ENCODE assay signal across 24 cellular contexts in genomic region chr2:241652722-241653121, GRCh38.
"Had no signal": no experiment of that assay in that cellular context is flagged by ENCODE, and none has a peak within 500 bp of the region (broad histone marks: within the 10 kb centered on the region; RNA-seq: fewer than 3 reads in every experiment).

No MANE protein-coding gene starts in this region.

- H3K4me1 ChIP-seq: colonic mucosa, lower lobe of right lung had no signal

- H3K9me3 Mint-ChIP-seq: dendritic cell treated with granulocyte-macrophage colony-stimulating factor and Interleukin-4, amounts not matched to agents 40 ng/mL and 50 ng/mL, for 4 days; effector memory CD8-positive, alpha-beta T cell; endodermal cell had no signal

- H3K27ac ChIP-seq: colonic mucosa, epithelial cell of prostate, esophagus squamous epithelium, gastrocnemius medialis, heart left ventricle, left lung, lower lobe of right lung had no signal

- H3K27me3 Mint-ChIP-seq: dendritic cell treated with granulocyte-macrophage colony-stimulating factor and Interleukin-4, amounts not matched to agents 40 ng/mL and 50 ng/mL, for 4 days; effector memory CD8-positive, alpha-beta T cell had no signal

- H3K4me3 ChIP-seq: colonic mucosa, esophagus squamous epithelium, gastrocnemius medialis, heart left ventricle, left lung, lower lobe of right lung had no signal

- H3K9me3 ChIP-seq: colonic mucosa, esophagus squamous epithelium, gastrocnemius medialis, heart left ventricle, left lung, lower lobe of right lung had no signal

- H3K27me3 ChIP-seq: colonic mucosa, esophagus squamous epithelium, gastrocnemius medialis, heart left ventricle, left lung had no signal

- ATAC-seq: effector memory CD8-positive, alpha-beta T cell; esophagus mucosa; gastrocnemius medialis; heart left ventricle; left cardiac atrium; left lung; left ventricle myocardium superior; lower lobe of right lung had no signal

- FAIRE-seq: endometrium, islet of Langerhans, keratinocyte had no signal

- H3K4me3 Mint-ChIP-seq: dendritic cell treated with granulocyte-macrophage colony-stimulating factor and Interleukin-4, amounts not matched to agents 40 ng/mL and 50 ng/mL, for 4 days; effector memory CD8-positive, alpha-beta T cell; endodermal cell had no signal

- H3K27ac Mint-ChIP-seq: dendritic cell treated with granulocyte-macrophage colony-stimulating factor and Interleukin-4, amounts not matched to agents 40 ng/mL and 50 ng/mL, for 4 days; endodermal cell had no signal

- DNase-seq: colonic mucosa; cortex of kidney; effector CD8-positive, alpha-beta T cell; effector memory CD8-positive, alpha-beta T cell; endodermal cell; erythroblast; esophagus squamous epithelium; foreskin fibroblast; foreskin melanocyte; gastrocnemius medialis; heart left ventricle; hippocampal formation; left cardiac atrium; left ventricle myocardium superior; lower lobe of right lung; mesendoderm; midbrain had no signal
